In genomic region chr3:82745544-82745943, GRCh38 we compare ENCODE assay signal across 24 cellular contexts.
"Had no signal": no experiment of that assay in that cellular context is flagged by ENCODE, and none has a peak within 500 bp of the region (broad histone marks: within the 10 kb centered on the region; RNA-seq: fewer than 3 reads in every experiment).

No MANE protein-coding gene starts in this region.

- H3K9me3 Mint-ChIP-seq: nephron progenitor cell had no signal

- ATAC-seq: gastrocnemius medialis; left cardiac atrium; left lung; naive thymus-derived CD4-positive, alpha-beta T cell; right cardiac atrium had no signal

- DNase-seq: dorsolateral prefrontal cortex; effector CD4-positive, alpha-beta T cell; gastrocnemius medialis; head of caudate nucleus; left cardiac atrium; left lung; mesendoderm; midbrain; naive thymus-derived CD4-positive, alpha-beta T cell; nephron progenitor cell; nucleus accumbens; right cardiac atrium; sigmoid colon; stimulated activated CD4-positive, alpha-beta T cell treated with anti-CD3 and anti-CD28 coated beads, Interleukin-12 subunit alpha, Interleukin-12 subunit beta, amount 100 ng/mL, for 4 hours; stimulated activated CD4-positive, alpha-beta T cell treated with anti-CD3 and anti-CD28 coated beads, Interleukin-1b, Interleukin-23, amount 100 ng/mL, for 48 hours; stimulated activated CD4-positive, alpha-beta T cell treated with anti-CD3 and anti-CD28 coated beads, Interleukin-4, amount 100 ng/mL, for 1 hour; stimulated activated CD8-positive, alpha-beta memory T cell treated with anti-CD3 and anti-CD28 coated beads, Interleukin-4, amount 100 ng/mL, for 48 hours; stimulated activated naive CD4-positive, alpha-beta T cell; stomach; thyroid gland; trophoblast cell had no signal

- H3K27me3 Mint-ChIP-seq: naive thymus-derived CD4-positive, alpha-beta T cell had no signal

- H3K36me3 Mint-ChIP-seq: naive thymus-derived CD4-positive, alpha-beta T cell had no signal

- H3K36me3 ChIP-seq: gastrocnemius medialis, left lung, prostate gland, sigmoid colon, stomach, thyroid gland, vagina had no signal

- H3K4me3 ChIP-seq: dorsolateral prefrontal cortex, gastrocnemius medialis, left lung, prostate gland, sigmoid colon, skin epidermis, stomach, thyroid gland, vagina had no signal

- H3K4me1 Mint-ChIP-seq: naive thymus-derived CD4-positive, alpha-beta T cell; nephron progenitor cell had no signal

- H3K4me3 Mint-ChIP-seq: naive thymus-derived CD4-positive, alpha-beta T cell; nephron progenitor cell had no signal

- H3K4me1 ChIP-seq: gastrocnemius medialis, left lung, prostate gland, sigmoid colon, stomach, thyroid gland, vagina had no signal

- H3K27ac ChIP-seq: dorsolateral prefrontal cortex, gastrocnemius medialis, left lung, prostate gland, sigmoid colon, skin epidermis, stomach, thyroid gland, vagina had no signal

- H3K9me3 ChIP-seq: gastrocnemius medialis, prostate gland, sigmoid colon, stomach, thyroid gland, vagina had no signal

- H3K27me3 ChIP-seq: dorsolateral prefrontal cortex, gastrocnemius medialis, left lung, sigmoid colon, stomach, thyroid gland, vagina had no signal

- H3K27ac Mint-ChIP-seq: naive thymus-derived CD4-positive, alpha-beta T cell; nephron progenitor cell had no signal
